ENCODE assay signal across 19 cellular contexts in the genomic region with DNA sequence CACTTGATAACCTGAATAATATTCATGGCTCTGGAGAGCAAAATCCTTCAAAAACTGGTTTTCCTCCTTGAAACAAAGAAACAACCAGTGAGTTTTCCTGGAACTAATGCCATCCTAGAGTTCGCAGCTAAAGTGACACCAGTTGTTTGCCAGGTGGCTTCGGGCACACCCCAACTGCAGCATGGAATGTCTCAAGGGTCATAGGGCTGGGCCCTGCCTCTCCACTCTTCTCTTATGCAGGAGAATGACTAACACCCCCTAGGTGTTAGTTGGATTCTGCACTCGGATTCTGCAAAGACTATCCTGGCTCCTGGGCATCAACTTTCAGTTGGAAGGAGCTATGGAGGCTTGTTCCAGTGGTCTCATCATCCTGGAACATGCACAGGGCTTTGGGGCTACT.
A peak's percentile ranks its signal among the peaks of the same experiment; 100 is the strongest.
DNase-seq lines count a peak whose midpoint lies in the region; ATAC-seq and TF ChIP-seq lines count a peak whose summit lies in the region.
"Had no signal": no experiment of that assay in that cellular context is flagged by ENCODE, and none has a peak within 500 bp of the region (broad histone marks: within the 10 kb centered on the region; RNA-seq: fewer than 3 reads in every experiment).

No MANE protein-coding gene starts in this region.

- DNase-seq in left colon: no peak
- DNase-seq in mucosa of descending colon: peak in 2 of 3 donors; percentile 2 to 26
- DNase-seq in substantia nigra (lab: John Stamatoyannopoulos, UW): no peak
- no peak for DNase-seq in Karpas-422
- DNase-seq in effector memory CD4-positive, alpha-beta T cell: no peak
- no peak for DNase-seq in NCI-H187 (lab: John Stamatoyannopoulos, UW)
- DNase-seq: 8988T; Caco-2; CD4-positive, CD25-positive, alpha-beta regulatory T cell; CD8-positive, alpha-beta T cell; DMS153; DND-41; GM23248; H7; HCEC 1CT had no signal

- peak; percentile 68 for ATAC-seq in left colon
- peak; percentile 52 for ATAC-seq in mucosa of descending colon
- ATAC-seq: A549; CD8-positive, alpha-beta T cell; GM12878 had no signal

- intact Hi-C loops in left colon (cut with DNase I, micrococcal nuclease) (no loop called here), mucosa of descending colon (cut with DNase I, micrococcal nuclease) (no loop called here)

- H3K9me3 ChIP-seq in mucosa of descending colon (no peaks in the 10 kb centered on the region), Karpas-422 (ENCODE audit: low read length) (no peaks in the 10 kb centered on the region)
- H3K9me3 ChIP-seq in effector memory CD4-positive, alpha-beta T cell (ENCODE audit: control insufficient read depth, low read length): no peaks in the 10 kb centered on the region
- H3K9me3 ChIP-seq: A549, BLaER1, Caco-2 had no signal

- H3K9me2 ChIP-seq in Karpas-422 (replicated peaks; ENCODE audit: insufficient read depth, low read length): no peaks in the 10 kb centered on the region

- no peak overlapping the region for H3K4me2 ChIP-seq in Karpas-422 (ENCODE audit: low read depth, low read length, poor library complexity, severe bottlenecking)
- H3K4me2 ChIP-seq: A549, BLaER1 had no signal

- H3K27me3 ChIP-seq in Karpas-422 (ENCODE audit: low read length): no peaks in the 10 kb centered on the region
- no peaks in the 10 kb centered on the region for H3K27me3 ChIP-seq in effector memory CD4-positive, alpha-beta T cell (replicated peaks; ENCODE audit: control insufficient read depth, insufficient read depth, low read length, poor library complexity, severe bottlenecking)
- H3K27me3 ChIP-seq: BLaER1 had no signal

- peak overlapping the region; percentile 31 for H3K27ac ChIP-seq in substantia nigra (ENCODE audit: low read depth, low read length, poor library complexity, severe bottlenecking)
- no peak overlapping the region for H3K27ac ChIP-seq in Karpas-422 (ENCODE audit: low read length)
- H3K27ac ChIP-seq in effector memory CD4-positive, alpha-beta T cell (ENCODE audit: insufficient read depth, low read length, poor library complexity, severe bottlenecking): no peak overlapping the region
- H3K27ac ChIP-seq: A549, BLaER1, C4-2B, GM23248 had no signal

- H3K79me2 ChIP-seq in Karpas-422 (ENCODE audit: low read length): no peaks in the 10 kb centered on the region

- H3K9ac ChIP-seq in Karpas-422 (ENCODE audit: low read length): no peak overlapping the region
- H3K9ac ChIP-seq: BLaER1, GM23248 had no signal

- H3K4me1 ChIP-seq in mucosa of descending colon (ENCODE audit: low read depth) (no peaks in the 10 kb centered on the region), Karpas-422 (ENCODE audit: low read length) (no peaks in the 10 kb centered on the region)
- no peaks in the 10 kb centered on the region for H3K4me1 ChIP-seq in effector memory CD4-positive, alpha-beta T cell (ENCODE audit: control insufficient read depth, insufficient read depth, low read length, poor library complexity, severe bottlenecking)
- H3K4me1 ChIP-seq: A549, Caco-2 had no signal

- H3K36me3 ChIP-seq in mucosa of descending colon (ENCODE audit: low read depth): no peaks in the 10 kb centered on the region
- H3K36me3 ChIP-seq in Karpas-422 (ENCODE audit: insufficient read depth, low read length): no peaks in the 10 kb centered on the region
- no peaks in the 10 kb centered on the region for H3K36me3 ChIP-seq in effector memory CD4-positive, alpha-beta T cell (ENCODE audit: control insufficient read depth, insufficient read depth, low read length)
- H3K36me3 ChIP-seq: BLaER1 had no signal

- H4K20me1 ChIP-seq in Karpas-422 (ENCODE audit: insufficient read depth, low read depth, low read length): no peaks in the 10 kb centered on the region
- H4K20me1 ChIP-seq: BLaER1 had no signal

- H3K4me3 ChIP-seq in mucosa of descending colon: no peak overlapping the region
- H3K4me3 ChIP-seq in Karpas-422 (ENCODE audit: low read length): no peak overlapping the region
- H3K4me3 ChIP-seq in effector memory CD4-positive, alpha-beta T cell (ENCODE audit: insufficient read depth, low read depth, low read length, poor library complexity, severe bottlenecking): no peak overlapping the region
- H3K4me3 ChIP-seq: A549, BLaER1, GM12878, GM23248 had no signal

- H2AFZ ChIP-seq in Karpas-422 (ENCODE audit: low read length): no peak overlapping the region
- H2AFZ ChIP-seq: GM23248 had no signal

- no peak for TF ChIP-seq CTCF in mucosa of descending colon (IDR thresholded peaks at IDR 0.05)

Comparison
In these comparisons a context has a peak if more than half of its experiments do, and no peak if none do; other contexts are left out.
1. DNase-seq: peak in mucosa of descending colon (2 of 3); none in left colon (0 of 2), substantia nigra (0 of 49), Karpas-422 (single experiment), effector memory CD4-positive, alpha-beta T cell (0 of 3) and NCI-H187 (0 of 2).